In genomic region chr1:115440733-115441132, GRCh38 we compare ENCODE assay signal across 19 cellular contexts.
"Had no signal": no experiment of that assay in that cellular context is flagged by ENCODE, and none has a peak within 500 bp of the region (broad histone marks: within the 10 kb centered on the region; RNA-seq: fewer than 3 reads in every experiment).

No MANE protein-coding gene starts in this region.

- H3K9me3 ChIP-seq: esophagus squamous epithelium, lower lobe of right lung, neutrophil, psoas muscle, testis, transverse colon had no signal

- H3K4me1 ChIP-seq: esophagus squamous epithelium, left ventricle myocardium inferior, lower lobe of right lung, psoas muscle, testis, transverse colon had no signal

- H3K27ac ChIP-seq: esophagus squamous epithelium, left ventricle myocardium inferior, lower lobe of right lung, neutrophil, psoas muscle, skin epidermis, testis, transverse colon had no signal

- H3K27me3 Mint-ChIP-seq: stimulated activated naive B cell treated with anti-CD40 and anti-IgM and Interleukin-4, amounts not matched to agents 10 μg/mL and 1 μg/mL and 100 μg/mL, for 72 hours; stimulated activated naive CD8-positive, alpha-beta T cell treated with anti-CD3 and anti-CD28 coated beads, Interleukin-15, amount 100 ng/mL, for 72 hours had no signal

- H3K4me3 ChIP-seq: esophagus squamous epithelium, left ventricle myocardium inferior, lower lobe of right lung, psoas muscle, skin epidermis, testis, transverse colon had no signal

- H3K4me1 Mint-ChIP-seq: memory B cell; naive B cell; stimulated activated naive B cell treated with anti-CD40 and anti-IgM and Interleukin-4, amounts not matched to agents 10 μg/mL and 1 μg/mL and 100 μg/mL, for 72 hours; stimulated activated naive CD8-positive, alpha-beta T cell treated with anti-CD3 and anti-CD28 coated beads, Interleukin-15, amount 100 ng/mL, for 72 hours had no signal

- ATAC-seq: left cardiac atrium; lower lobe of right lung; psoas muscle; sciatic nerve; stimulated activated naive B cell treated with anti-CD40 and anti-IgM and Interleukin-4, amounts not matched to agents 10 μg/mL and 1 μg/mL and 100 μg/mL, for 72 hours; stimulated activated naive CD8-positive, alpha-beta T cell treated with anti-CD3 and anti-CD28 coated beads, Interleukin-15, amount 100 ng/mL, for 72 hours had no signal

- H3K36me3 ChIP-seq: esophagus squamous epithelium, left ventricle myocardium inferior, lower lobe of right lung, neutrophil, transverse colon had no signal

- H3K4me3 Mint-ChIP-seq: memory B cell; stimulated activated naive B cell treated with anti-CD40 and anti-IgM and Interleukin-4, amounts not matched to agents 10 μg/mL and 1 μg/mL and 100 μg/mL, for 72 hours; stimulated activated naive CD8-positive, alpha-beta T cell treated with anti-CD3 and anti-CD28 coated beads, Interleukin-15, amount 100 ng/mL, for 72 hours had no signal

- H3K27ac Mint-ChIP-seq: memory B cell; naive B cell; stimulated activated naive B cell treated with anti-CD40 and anti-IgM and Interleukin-4, amounts not matched to agents 10 μg/mL and 1 μg/mL and 100 μg/mL, for 72 hours; stimulated activated naive CD8-positive, alpha-beta T cell treated with anti-CD3 and anti-CD28 coated beads, Interleukin-15, amount 100 ng/mL, for 72 hours had no signal

- H3K27me3 ChIP-seq: esophagus squamous epithelium, neutrophil, testis, transverse colon had no signal

- DNase-seq: effector memory CD4-positive, alpha-beta T cell; esophagus squamous epithelium; kidney; left cardiac atrium; left ventricle myocardium inferior; lower lobe of right lung; naive B cell; psoas muscle; retina; stimulated activated CD4-positive, alpha-beta T cell treated with anti-CD3 and anti-CD28 coated beads, Interleukin-2, amount 100 ng/mL, for 24 hours; stimulated activated CD4-positive, alpha-beta T cell treated with anti-CD3 and anti-CD28 coated beads, Interleukin-4, amount 100 ng/mL, for 4 hours; stimulated activated naive B cell treated with anti-CD40 and anti-IgM and Interleukin-4, amounts not matched to agents 10 μg/mL and 1 μg/mL and 100 μg/mL, for 72 hours; stimulated activated naive CD8-positive, alpha-beta T cell treated with anti-CD3 and anti-CD28 coated beads, Interleukin-15, amount 100 ng/mL, for 72 hours; testis; transverse colon had no signal

- H3K36me3 Mint-ChIP-seq: memory B cell; stimulated activated naive B cell treated with anti-CD40 and anti-IgM and Interleukin-4, amounts not matched to agents 10 μg/mL and 1 μg/mL and 100 μg/mL, for 72 hours had no signal
